ENCODE assay signal across 1 cellular context in the genomic region with DNA sequence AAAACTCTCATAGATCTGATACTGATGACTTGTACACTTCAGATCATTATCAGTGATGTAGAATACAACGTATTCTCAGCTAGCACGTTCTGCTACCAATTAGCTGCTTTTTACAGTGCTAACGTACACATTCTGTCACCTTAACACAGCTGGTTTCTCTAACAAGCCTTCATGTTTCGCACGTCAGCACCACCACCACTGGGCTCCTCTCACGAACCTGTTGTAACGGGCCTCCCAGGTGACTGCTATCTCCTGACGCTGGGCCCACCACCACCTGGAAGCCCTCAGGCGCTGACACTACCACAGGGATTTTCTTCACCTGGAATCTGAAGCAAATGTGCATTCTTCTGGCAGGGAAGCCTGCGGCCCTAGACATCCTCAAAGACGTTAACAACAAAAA.
A peak's percentile ranks its signal among the peaks of the same experiment; 100 is the strongest.
TF ChIP-seq lines count a peak whose summit lies in the region.

No MANE protein-coding gene starts in this region.

TF ChIP-seq in K562, 482 proteins besides CTCF, POLR2A, EP300 and RAD21 (continued from another document):
- TF ChIP-seq, protein P1, sequence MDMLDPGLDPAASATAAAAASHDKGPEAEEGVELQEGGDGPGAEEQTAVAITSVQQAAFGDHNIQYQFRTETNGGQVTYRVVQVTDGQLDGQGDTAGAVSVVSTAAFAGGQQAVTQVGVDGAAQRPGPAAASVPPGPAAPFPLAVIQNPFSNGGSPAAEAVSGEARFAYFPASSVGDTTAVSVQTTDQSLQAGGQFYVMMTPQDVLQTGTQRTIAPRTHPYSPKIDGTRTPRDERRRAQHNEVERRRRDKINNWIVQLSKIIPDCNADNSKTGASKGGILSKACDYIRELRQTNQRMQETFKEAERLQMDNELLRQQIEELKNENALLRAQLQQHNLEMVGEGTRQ (CRISPR knock-in tag; IDR thresholded peaks at IDR 0.05), result no peak
- TF ChIP-seq PKNOX1 (IDR thresholded peaks at IDR 0.05) (no peak), CHD1 (IDR thresholded peaks at IDR 0.05; ENCODE audit: low read length) (no peak), E2F6 (IDR thresholded peaks at IDR 0.05; ENCODE audit: borderline replicate concordance in 1 of 2, extremely low read depth in 1 of 2, insufficient read depth in 1 of 2, insufficient read length in 1 of 2, low read depth in 1 of 2, low read length in 1 of 2, poor library complexity in 1 of 2, severe bottlenecking in 1 of 2) (no peak), CBFA2T3 (IDR thresholded peaks at IDR 0.05) (no peak), FOXA3 (CRISPR knock-in tag; conservative IDR thresholded peaks at IDR 0.05 in 1 of 2, IDR thresholded peaks at IDR 0.05 in 1 of 2) (no peak), TAL1 (IDR thresholded peaks at IDR 0.05) (no peak), BRF1 (IDR thresholded peaks at IDR 0.05; ENCODE audit: borderline replicate concordance, extremely low read depth, insufficient read length) (no peak), ZNF324 (CRISPR knock-in tag; IDR thresholded peaks at IDR 0.05) (no peak), GABPB1 (CRISPR knock-in tag; IDR thresholded peaks at IDR 0.05) (no peak), TEAD1 (CRISPR knock-in tag; IDR thresholded peaks at IDR 0.05) (no peak), ZFP36 (IDR thresholded peaks at IDR 0.05; ENCODE audit: low read depth, low read length, partially characterized antibody) (peak; percentile 62)
- TF ChIP-seq, protein P2, sequence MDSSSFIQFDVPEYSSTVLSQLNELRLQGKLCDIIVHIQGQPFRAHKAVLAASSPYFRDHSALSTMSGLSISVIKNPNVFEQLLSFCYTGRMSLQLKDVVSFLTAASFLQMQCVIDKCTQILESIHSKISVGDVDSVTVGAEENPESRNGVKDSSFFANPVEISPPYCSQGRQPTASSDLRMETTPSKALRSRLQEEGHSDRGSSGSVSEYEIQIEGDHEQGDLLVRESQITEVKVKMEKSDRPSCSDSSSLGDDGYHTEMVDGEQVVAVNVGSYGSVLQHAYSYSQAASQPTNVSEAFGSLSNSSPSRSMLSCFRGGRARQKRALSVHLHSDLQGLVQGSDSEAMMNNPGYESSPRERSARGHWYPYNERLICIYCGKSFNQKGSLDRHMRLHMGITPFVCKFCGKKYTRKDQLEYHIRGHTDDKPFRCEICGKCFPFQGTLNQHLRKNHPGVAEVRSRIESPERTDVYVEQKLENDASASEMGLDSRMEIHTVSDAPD (CRISPR knock-in tag; IDR thresholded peaks at IDR 0.05), result no peak
- TF ChIP-seq, protein P3, sequence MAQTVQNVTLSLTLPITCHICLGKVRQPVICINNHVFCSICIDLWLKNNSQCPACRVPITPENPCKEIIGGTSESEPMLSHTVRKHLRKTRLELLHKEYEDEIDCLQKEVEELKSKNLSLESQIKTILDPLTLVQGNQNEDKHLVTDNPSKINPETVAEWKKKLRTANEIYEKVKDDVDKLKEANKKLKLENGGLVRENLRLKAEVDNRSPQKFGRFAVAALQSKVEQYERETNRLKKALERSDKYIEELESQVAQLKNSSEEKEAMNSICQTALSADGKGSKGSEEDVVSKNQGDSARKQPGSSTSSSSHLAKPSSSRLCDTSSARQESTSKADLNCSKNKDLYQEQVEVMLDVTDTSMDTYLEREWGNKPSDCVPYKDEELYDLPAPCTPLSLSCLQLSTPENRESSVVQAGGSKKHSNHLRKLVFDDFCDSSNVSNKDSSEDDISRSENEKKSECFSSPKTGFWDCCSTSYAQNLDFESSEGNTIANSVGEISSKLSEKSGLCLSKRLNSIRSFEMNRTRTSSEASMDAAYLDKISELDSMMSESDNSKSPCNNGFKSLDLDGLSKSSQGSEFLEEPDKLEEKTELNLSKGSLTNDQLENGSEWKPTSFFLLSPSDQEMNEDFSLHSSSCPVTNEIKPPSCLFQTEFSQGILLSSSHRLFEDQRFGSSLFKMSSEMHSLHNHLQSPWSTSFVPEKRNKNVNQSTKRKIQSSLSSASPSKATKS (CRISPR knock-in tag; IDR thresholded peaks at IDR 0.05), result no peak
- TF ChIP-seq, protein P4, sequence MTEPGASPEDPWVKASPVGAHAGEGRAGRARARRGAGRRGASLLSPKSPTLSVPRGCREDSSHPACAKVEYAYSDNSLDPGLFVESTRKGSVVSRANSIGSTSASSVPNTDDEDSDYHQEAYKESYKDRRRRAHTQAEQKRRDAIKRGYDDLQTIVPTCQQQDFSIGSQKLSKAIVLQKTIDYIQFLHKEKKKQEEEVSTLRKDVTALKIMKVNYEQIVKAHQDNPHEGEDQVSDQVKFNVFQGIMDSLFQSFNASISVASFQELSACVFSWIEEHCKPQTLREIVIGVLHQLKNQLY (CRISPR knock-in tag; conservative IDR thresholded peaks at IDR 0.05), result no peak
TF ChIP-seq in K562: peak in this region for 5.
